Comparison of ENCODE assay signal across 10 cellular contexts in genomic region chr3:48015451-48016182, GRCh38. TPM values are rescaled to one million over a fixed set of nuclear protein-coding genes. Genes with fewer than 3 reads are reported as not detected.
DNase-seq lines count a peak whose midpoint lies in the region; ATAC-seq and TF ChIP-seq lines count a peak whose summit lies in the region.
"Had no signal": no experiment of that assay in that cellular context is flagged by ENCODE, and none has a peak within 500 bp of the region (broad histone marks: within the 10 kb centered on the region; RNA-seq: fewer than 3 reads in every experiment).

No MANE protein-coding gene starts in this region.

- H3K4me3 ChIP-seq in ascending aorta: no peak overlapping the region
- H3K4me3 ChIP-seq in skeletal muscle tissue (ENCODE audit: low read length in 3 of 3): peak overlapping the region; percentile 64 to 76 (median 66)

- DNase-seq in HCEC 1CT: peak; percentile 55
- DNase-seq in ascending aorta (ENCODE audit: low spot score in 2 of 2): no peak
- peak; percentile 28 for DNase-seq in kidney glomerular epithelial cell (lab: John Stamatoyannopoulos, UW)
- no peak for DNase-seq in NCI-H128 (lab: John Stamatoyannopoulos, UW; ENCODE audit: unreplicated experiment)
- no peak for DNase-seq in activated CD4-positive, CD25-positive, alpha-beta regulatory T cell treated with anti-CD3 and anti-CD28 coated beads, Interleukin-2, amount 50 U/mL, for 72 hours
- DNase-seq: activated CD4-positive, alpha-beta T cell treated with anti-CD3 and anti-CD28 coated beads, Interleukin-2, amount 10 ng/mL, durations not matched to agents 24 days and 14 days; NCI-H1092 had no signal

- H3K9me3 ChIP-seq in ascending aorta: no peaks in the 10 kb centered on the region
- no peaks in the 10 kb centered on the region for H3K9me3 ChIP-seq in skeletal muscle tissue (ENCODE audit: control insufficient read depth in 3 of 3, low read length in 3 of 3)

- intact Hi-C loops in ascending aorta (cut with DNase I): no loop called here

- H3K27me3 ChIP-seq in ascending aorta: no peaks in the 10 kb centered on the region
- H3K27me3 ChIP-seq in skeletal muscle tissue (ENCODE audit: control insufficient read depth in 3 of 3, insufficient read depth in 3 of 3, low read length in 3 of 3): no peaks in the 10 kb centered on the region

- H3K9ac ChIP-seq in skeletal muscle tissue (ENCODE audit: low read depth in 1 of 3, low read length in 3 of 3): peak overlapping the region; percentile 69 to 83 (median 83)

- H3K36me3 ChIP-seq in ascending aorta (no peaks in the 10 kb centered on the region), skeletal muscle tissue (ENCODE audit: control insufficient read depth in 3 of 3, insufficient read depth in 3 of 3, low read length in 3 of 3) (no peaks in the 10 kb centered on the region)

- peaks cover 19 to 64% of the 10 kb centered on the region in 2 donors for H3K4me1 ChIP-seq in ascending aorta
- peaks cover 31 to 60% (median 50%) of the 10 kb centered on the region in 3 donors for H3K4me1 ChIP-seq in skeletal muscle tissue (ENCODE audit: control insufficient read depth in 3 of 3, insufficient read depth in 3 of 3, low read length in 3 of 3)

- peak overlapping the region; percentile 76 to 83 for H3K27ac ChIP-seq in ascending aorta
- peak overlapping the region; percentile 93 for H3K27ac ChIP-seq in skeletal muscle tissue (ENCODE audit: low read depth, low read length)

- ATAC-seq in GM19467 (IDR thresholded peaks at IDR 0.05; ENCODE audit: unreplicated experiment) (no peak), GM18519 (IDR thresholded peaks at IDR 0.05; ENCODE audit: low FRiP score, unreplicated experiment) (no peak)

- TF ChIP-seq CTCF in ascending aorta (IDR thresholded peaks at IDR 0.05): no peak

RNA-seq across cellular contexts. Expression of gene MAP4, which starts 0.6 kb away (rescaled TPM):
- total RNA-seq in ascending aorta: 140 TPM
- 106 TPM for total RNA-seq in skeletal muscle tissue

Comparison
In these comparisons a context has a peak if more than half of its experiments do, and no peak if none do; other contexts are left out.
1. DNase-seq: peak in HCEC 1CT (single experiment) and kidney glomerular epithelial cell (single experiment); none in ascending aorta (0 of 2), NCI-H128 (single experiment) and activated CD4-positive, CD25-positive, alpha-beta regulatory T cell treated with anti-CD3 and anti-CD28 coated beads, Interleukin-2, amount 50 U/mL, for 72 hours (single experiment).
2. H3K4me3 ChIP-seq: peak in skeletal muscle tissue (3 of 3); none in ascending aorta (0 of 2).